In genomic region chr12:130764475-130765185, GRCh38 we compare ENCODE assay signal across 11 cellular contexts. TPM values are rescaled to one million over a fixed set of nuclear protein-coding genes. Genes with fewer than 3 reads are reported as not detected.
DNase-seq lines count a peak whose midpoint lies in the region; ATAC-seq and TF ChIP-seq lines count a peak whose summit lies in the region.
"Had no signal": no experiment of that assay in that cellular context is flagged by ENCODE, and none has a peak within 500 bp of the region (broad histone marks: within the 10 kb centered on the region; RNA-seq: fewer than 3 reads in every experiment).

No MANE protein-coding gene starts in this region.

- H3K27me3 Mint-ChIP-seq in stimulated activated naive CD8-positive, alpha-beta T cell treated with anti-CD3 and anti-CD28 coated beads, Interleukin-15, amount 100 ng/mL, for 72 hours: peaks cover 15% of the 10 kb centered on the region

- no peaks in the 10 kb centered on the region for H3K9me3 Mint-ChIP-seq in stimulated activated naive CD8-positive, alpha-beta T cell treated with anti-CD3 and anti-CD28 coated beads, Interleukin-15, amount 100 ng/mL, for 72 hours

- H3K27ac Mint-ChIP-seq in stimulated activated naive CD8-positive, alpha-beta T cell treated with anti-CD3 and anti-CD28 coated beads, Interleukin-15, amount 100 ng/mL, for 72 hours: no peak overlapping the region

- no peaks in the 10 kb centered on the region for H3K4me1 Mint-ChIP-seq in stimulated activated naive CD8-positive, alpha-beta T cell treated with anti-CD3 and anti-CD28 coated beads, Interleukin-15, amount 100 ng/mL, for 72 hours

- TF ChIP-seq CTCF in choroid plexus epithelial cell (conservative IDR thresholded peaks at IDR 0.05; ENCODE audit: low read depth, low read length): no peak

- H3K4me3 ChIP-seq in choroid plexus epithelial cell (ENCODE audit: low read depth, low read length): no peak overlapping the region
- H3K4me3 ChIP-seq: right atrium auricular region had no signal

- no peak overlapping the region for H3K4me3 Mint-ChIP-seq in stimulated activated naive CD8-positive, alpha-beta T cell treated with anti-CD3 and anti-CD28 coated beads, Interleukin-15, amount 100 ng/mL, for 72 hours

- peak; percentile 59 for DNase-seq in stimulated activated CD4-positive, alpha-beta T cell treated with anti-CD3 and anti-CD28 coated beads, Interleukin-15, amount 100 ng/mL, for 24 hours
- DNase-seq in stimulated activated CD4-positive, alpha-beta T cell treated with anti-CD3 and anti-CD28 coated beads, Interleukin-4, amount 100 ng/mL, for 1 hour: no peak
- DNase-seq in RPMI7951 (ENCODE audit: low read depth) (peak; percentile 42), choroid plexus epithelial cell (ENCODE audit: low read depth) (peak; percentile 22), amygdala (lab: John Stamatoyannopoulos, UW) (no peak), NCI-H446 treated with DMSO at 0.1 percent for 48 hours (lab: John Stamatoyannopoulos, UW) (no peak)
- DNase-seq in stimulated activated naive CD8-positive, alpha-beta T cell treated with anti-CD3 and anti-CD28 coated beads, Interleukin-15, amount 100 ng/mL, for 72 hours: peak; percentile 70
- DNase-seq: effector CD4-positive, alpha-beta T cell; GF-D8 had no signal

- peak; percentile 12 for ATAC-seq in stimulated activated naive CD8-positive, alpha-beta T cell treated with anti-CD3 and anti-CD28 coated beads, Interleukin-15, amount 100 ng/mL, for 72 hours
- no peak for ATAC-seq in GM21528 (IDR thresholded peaks at IDR 0.05; ENCODE audit: low FRiP score, unreplicated experiment)

RNA-seq across cellular contexts. Expression of gene RIMBP2, which starts 48.5 kb away (rescaled TPM):
- not detected in 2 replicates for total RNA-seq in RPMI7951 (2014; rRNA removed; shearing (Covaris generic))

Comparison
In these comparisons a context has a peak if more than half of its experiments do, and no peak if none do; other contexts are left out.
1. DNase-seq: peak in stimulated activated CD4-positive, alpha-beta T cell treated with anti-CD3 and anti-CD28 coated beads, Interleukin-15, amount 100 ng/mL, for 24 hours (single experiment), RPMI7951 (single experiment), choroid plexus epithelial cell (single experiment) and stimulated activated naive CD8-positive, alpha-beta T cell treated with anti-CD3 and anti-CD28 coated beads, Interleukin-15, amount 100 ng/mL, for 72 hours (2 of 2); none in stimulated activated CD4-positive, alpha-beta T cell treated with anti-CD3 and anti-CD28 coated beads, Interleukin-4, amount 100 ng/mL, for 1 hour (single experiment), amygdala (0 of 56) and NCI-H446 treated with DMSO at 0.1 percent for 48 hours (single experiment).